Comparison of ENCODE assay signal across 9 cellular contexts in genomic region chr4:153514001-153514526, GRCh38. TPM values are rescaled to one million over a fixed set of nuclear protein-coding genes. Genes with fewer than 3 reads are reported as not detected.
A peak's percentile ranks its signal among the peaks of the same experiment; 100 is the strongest.
DNase-seq lines count a peak whose midpoint lies in the region; ATAC-seq and TF ChIP-seq lines count a peak whose summit lies in the region.
"Had no signal": no experiment of that assay in that cellular context is flagged by ENCODE, and none has a peak within 500 bp of the region (broad histone marks: within the 10 kb centered on the region; RNA-seq: fewer than 3 reads in every experiment).

No MANE protein-coding gene starts in this region.

- TF ChIP-seq CTCF in AG10803 (conservative IDR thresholded peaks at IDR 0.05; ENCODE audit: low read length) (no peak), ascending aorta (IDR thresholded peaks at IDR 0.05) (no peak), left lung (IDR thresholded peaks at IDR 0.05) (no peak), Peyer's patch (IDR thresholded peaks at IDR 0.05) (no peak)

- in situ Hi-C loops in HAP-1 (cut with MboI; ENCODE audit: low sequenced_read_pairs), result no loop called here

- DNase-seq in AG10803 (ENCODE audit: low read depth) (peak; percentile 92), HAP-1 (ENCODE audit: low spot score in 2 of 2) (peak; percentile 52 to 87), ascending aorta (ENCODE audit: low spot score in 2 of 2) (no peak), left lung (no peak), NAMALWA (ENCODE audit: low spot score) (no peak), Peyer's patch (no peak), NCI-H524 (lab: John Stamatoyannopoulos, UW) (no peak), cerebellar cortex (ENCODE audit: low spot score) (no peak)
- DNase-seq: MM.1S had no signal

- peaks cover 9% of the 10 kb centered on the region for H3K4me1 ChIP-seq in HAP-1
- H3K4me1 ChIP-seq in ascending aorta, result peaks cover 3 to 24% of the 10 kb centered on the region in 2 donors
- H3K4me1 ChIP-seq in left lung, result peaks cover 6 to 28% of the 10 kb centered on the region in 2 donors
- H3K4me1 ChIP-seq in Peyer's patch, result no peaks in the 10 kb centered on the region

- intact Hi-C loops in ascending aorta (cut with DNase I), result no loop called here
- intact Hi-C loops in left lung (cut with DNase I), result no loop called here

- TF ChIP-seq POLR2A in Peyer's patch (IDR thresholded peaks at IDR 0.05), result no peak

- H3K27me3 ChIP-seq in HAP-1 (ENCODE audit: low read depth) (no peaks in the 10 kb centered on the region), ascending aorta (no peaks in the 10 kb centered on the region), left lung (no peaks in the 10 kb centered on the region), Peyer's patch (no peaks in the 10 kb centered on the region)

- H3K4me3 ChIP-seq in AG10803 (ENCODE audit: low read length) (no peak overlapping the region), HAP-1 (no peak overlapping the region), ascending aorta (no peak overlapping the region), left lung (no peak overlapping the region), Peyer's patch (no peak overlapping the region)

- H3K9me3 ChIP-seq in HAP-1, result no peaks in the 10 kb centered on the region
- H3K9me3 ChIP-seq in ascending aorta, result no peaks in the 10 kb centered on the region
- no peaks in the 10 kb centered on the region for H3K9me3 ChIP-seq in left lung
- H3K9me3 ChIP-seq in Peyer's patch, result no peaks in the 10 kb centered on the region

- H3K36me3 ChIP-seq in HAP-1 (replicated peaks), result 0 out of 2 replicates have a peak, but pooled peaks cover 2% of the 10 kb centered on the region
- H3K36me3 ChIP-seq in ascending aorta, result no peaks in the 10 kb centered on the region
- H3K36me3 ChIP-seq in left lung, result peaks cover 0 to 10% of the 10 kb centered on the region in 2 donors
- no peaks in the 10 kb centered on the region for H3K36me3 ChIP-seq in Peyer's patch

- peak; percentile 14 for ATAC-seq in left lung

- H3K27ac ChIP-seq in ascending aorta (peak overlapping the region; percentile 35 to 72), left lung (no peak overlapping the region), Peyer's patch (peak overlapping the region in 1 of 4 donors; percentile 13)

RNA-seq across cellular contexts. Expression of gene TMEM131L, which starts 47.9 kb away (rescaled TPM):
- total RNA-seq in ascending aorta (6.9 TPM), left lung (10 to 100 TPM; 17.6 to 20.2 TPM), Peyer's patch (10 to 100 TPM in 1 of 4 donors, 1 to 10 TPM in 3; 5.2 to 54.5 (median 7.0) TPM)

Comparison
In these comparisons a context has a peak if more than half of its experiments do, and no peak if none do; other contexts are left out.
1. DNase-seq: peak in AG10803 (single experiment) and HAP-1 (2 of 2); none in ascending aorta (0 of 2), left lung (0 of 2), NAMALWA (single experiment), Peyer's patch (0 of 3), NCI-H524 (0 of 2) and cerebellar cortex (single experiment).
2. H3K27ac ChIP-seq: peak in ascending aorta (2 of 2); none in left lung (0 of 2).